ENCODE assay signal across 20 cellular contexts in the genomic region with DNA sequence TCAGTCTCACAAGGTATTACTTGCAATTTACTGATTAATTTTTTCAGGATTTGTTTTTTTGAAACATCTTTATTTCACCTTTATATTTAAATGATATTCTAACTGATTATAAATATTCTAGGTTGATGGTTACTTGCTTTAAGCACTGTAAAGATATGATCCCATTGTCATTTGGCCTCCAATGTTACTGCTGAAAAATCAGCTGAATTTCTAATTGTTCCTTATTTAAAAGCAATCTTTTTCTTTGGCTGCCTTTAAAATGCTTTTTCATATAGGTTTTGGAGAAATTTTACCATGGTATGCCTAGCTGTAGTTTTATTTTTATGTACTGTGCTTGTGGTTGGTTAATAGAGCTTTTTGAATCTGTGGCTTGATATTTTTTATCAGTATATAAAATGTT.
"Had no signal": no experiment of that assay in that cellular context is flagged by ENCODE, and none has a peak within 500 bp of the region (broad histone marks: within the 10 kb centered on the region; RNA-seq: fewer than 3 reads in every experiment).

No MANE protein-coding gene starts in this region.

- H3K27me3 ChIP-seq: dorsolateral prefrontal cortex, neural progenitor cell, pancreas had no signal

- H2AFZ ChIP-seq: neural progenitor cell had no signal

- H3K4me1 Mint-ChIP-seq: neural progenitor cell had no signal

- H3K27ac ChIP-seq: dorsolateral prefrontal cortex, neural progenitor cell, pancreas had no signal

- ATAC-seq: left colon; left ventricle myocardium superior; natural killer cell treated with Interleukin-12 subunit alpha and Interleukin-12 subunit beta and Interleukin-15 and Interleukin-18, amount 100 ng/mL, for 72 hours; pancreas; right cardiac atrium had no signal

- H3K4me2 ChIP-seq: neural progenitor cell, smooth muscle cell had no signal

- H3K4me3 Mint-ChIP-seq: natural killer cell treated with Interleukin-12 subunit alpha and Interleukin-12 subunit beta and Interleukin-15 and Interleukin-18, amount 100 ng/mL, for 72 hours; neural progenitor cell had no signal

- H3K36me3 Mint-ChIP-seq: natural killer cell treated with Interleukin-12 subunit alpha and Interleukin-12 subunit beta and Interleukin-15 and Interleukin-18, amount 100 ng/mL, for 72 hours; neural progenitor cell had no signal

- H3K36me3 ChIP-seq: neural progenitor cell, pancreas had no signal

- H3K4me1 ChIP-seq: neural progenitor cell, pancreas had no signal

- H3K27ac Mint-ChIP-seq: natural killer cell treated with Interleukin-12 subunit alpha and Interleukin-12 subunit beta and Interleukin-15 and Interleukin-18, amount 100 ng/mL, for 72 hours; neural progenitor cell; progenitor cell of endocrine pancreas had no signal

- H3K9me3 Mint-ChIP-seq: natural killer cell treated with Interleukin-12 subunit alpha and Interleukin-12 subunit beta and Interleukin-15 and Interleukin-18, amount 100 ng/mL, for 72 hours; neural progenitor cell had no signal

- H3K9ac ChIP-seq: neural progenitor cell had no signal

- H3K9me3 ChIP-seq: pancreas had no signal

- H3K4me3 ChIP-seq: dorsolateral prefrontal cortex, lung, neural progenitor cell, pancreas, smooth muscle cell had no signal

- DNase-seq: dorsolateral prefrontal cortex; effector CD8-positive, alpha-beta T cell; foreskin melanocyte; head of caudate nucleus; hippocampal formation; left colon; left ventricle myocardium superior; mesenchymal stem cell; midbrain; nucleus accumbens; pancreas; right cardiac atrium; stimulated activated CD4-positive, alpha-beta T cell treated with anti-CD3 and anti-CD28 coated beads, Interleukin-2, amount 100 ng/mL, for 48 hours; stimulated activated naive CD4-positive, alpha-beta T cell treated with Interleukin-2 at 50 U/mL for 16 hours; trophoblast cell had no signal

- H3K27me3 Mint-ChIP-seq: natural killer cell treated with Interleukin-12 subunit alpha and Interleukin-12 subunit beta and Interleukin-15 and Interleukin-18, amount 100 ng/mL, for 72 hours; progenitor cell of endocrine pancreas had no signal
